14 cellular contexts compared by ENCODE assay signal in genomic region chr6:148514091-148514850, GRCh38.
DNase-seq lines count a peak whose midpoint lies in the region; ATAC-seq and TF ChIP-seq lines count a peak whose summit lies in the region.
"Had no signal": no experiment of that assay in that cellular context is flagged by ENCODE, and none has a peak within 500 bp of the region (broad histone marks: within the 10 kb centered on the region; RNA-seq: fewer than 3 reads in every experiment).

No MANE protein-coding gene starts in this region.

- TF ChIP-seq CTCF in HFF-Myc (IDR thresholded peaks at IDR 0.05; ENCODE audit: low read depth, low read length, missing control alignments) (no peak), mesothelial cell of epicardium (IDR thresholded peaks at IDR 0.05; ENCODE audit: unreplicated experiment) (no peak)

- H3K36me3 Mint-ChIP-seq in mesothelial cell of epicardium, result peaks cover 20% of the 10 kb centered on the region

- peak overlapping the region; percentile 96 for H3K27ac ChIP-seq in cingulate gyrus (ENCODE audit: low read depth, low read length)
- H3K27ac ChIP-seq in substantia nigra (ENCODE audit: low read depth, low read length, poor library complexity, severe bottlenecking), result peak overlapping the region; percentile 89
- H3K27ac ChIP-seq: neutrophil had no signal

- peak overlapping the region; percentile 31 for H3K4me3 ChIP-seq in HFF-Myc (replicated peaks; ENCODE audit: low read depth, low read length)

- TF ChIP-seq POLR2A in erythroblast (IDR thresholded peaks at IDR 0.05; ENCODE audit: low read length) (no peak), GM18505 (IDR thresholded peaks at IDR 0.05; ENCODE audit: borderline replicate concordance, extremely low read depth, insufficient read depth, insufficient read length) (no peak)

- H3K4me3 Mint-ChIP-seq in mesothelial cell of epicardium, result no peak overlapping the region
- H3K4me3 Mint-ChIP-seq: stimulated activated naive B cell treated with anti-CD40 and anti-IgM and Interleukin-4, amounts not matched to agents 10 μg/mL and 1 μg/mL and 100 μg/mL, for 72 hours had no signal

- H3K4me1 Mint-ChIP-seq in mesothelial cell of epicardium, result peaks cover 19% of the 10 kb centered on the region

- no peaks in the 10 kb centered on the region for H3K27me3 Mint-ChIP-seq in mesothelial cell of epicardium (ENCODE audit: low read depth)

- DNase-seq in HFF-Myc (ENCODE audit: extremely low read depth, low read depth) (no peak), mesothelial cell of epicardium (ENCODE audit: low spot score in 2 of 2, unreplicated experiment in 2 of 2) (no peak), substantia nigra (lab: John Stamatoyannopoulos, UW) (peak in 1 of 49 donors; percentile 20), SIG-M5 (lab: John Stamatoyannopoulos, UW) (no peak), erythroblast (lab: John Stamatoyannopoulos, UW) (no peak), Ammon's horn (ENCODE audit: low spot score) (no peak)
- DNase-seq: activated T-cell treated with anti-CD3 and anti-CD28 coated beads, Interleukin-2, amount 50 U/mL, for 48 hours; COR-L47; Karpas-422; NCI-H2081 treated with DMSO at 0.1 percent for 48 hours; stimulated activated naive B cell treated with anti-CD40 and anti-IgM and Interleukin-4, amounts not matched to agents 10 μg/mL and 1 μg/mL and 100 μg/mL, for 72 hours had no signal

- ATAC-seq in GM18505 (IDR thresholded peaks at IDR 0.05; ENCODE audit: unreplicated experiment), result no peak

- no peaks in the 10 kb centered on the region for H3K9me3 Mint-ChIP-seq in mesothelial cell of epicardium

- peak overlapping the region; percentile 39 for H3K27ac Mint-ChIP-seq in mesothelial cell of epicardium
